In the genomic region with DNA sequence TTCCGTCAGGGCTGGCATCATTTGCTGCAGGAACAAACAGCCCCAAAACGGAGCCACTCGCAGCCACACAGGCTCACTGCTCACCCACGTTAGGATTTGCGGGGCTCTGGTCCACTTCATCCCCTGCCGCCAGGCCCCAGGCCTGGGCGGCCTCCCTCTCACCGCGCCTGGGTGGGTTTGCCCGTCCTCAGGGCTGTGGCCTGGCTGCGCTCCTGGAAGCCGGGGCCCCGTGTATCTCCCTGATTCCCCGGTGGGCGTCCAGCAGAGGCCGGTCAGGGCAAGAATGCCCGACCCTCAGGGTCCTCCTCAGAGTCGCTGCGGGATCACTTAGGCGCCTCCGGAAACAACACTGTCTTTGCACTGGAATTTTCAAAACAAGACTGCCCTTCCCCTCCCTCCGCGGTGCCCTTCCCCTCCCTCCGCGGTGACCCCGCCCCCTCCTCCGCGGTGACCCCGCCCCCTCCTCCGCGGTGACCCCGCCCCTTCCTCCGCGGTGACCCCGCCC, we compare ENCODE assay signal across 11 cellular contexts.
DNase-seq lines count a peak whose midpoint lies in the region; ATAC-seq and TF ChIP-seq lines count a peak whose summit lies in the region.
"Had no signal": no experiment of that assay in that cellular context is flagged by ENCODE, and none has a peak within 500 bp of the region (broad histone marks: within the 10 kb centered on the region; RNA-seq: fewer than 3 reads in every experiment).

No MANE protein-coding gene starts in this region.

- H3K9me3 Mint-ChIP-seq in stimulated activated naive CD8-positive, alpha-beta T cell treated with anti-CD3 and anti-CD28 coated beads, Interleukin-15, amount 100 ng/mL, for 72 hours = peaks cover 0 to 4% of the 10 kb centered on the region in 2 donors

- peak; percentile 38 for DNase-seq in activated gamma-delta T cell (lab: John Stamatoyannopoulos, UW)
- no peak for DNase-seq in activated gamma-delta T cell treated with Interleukin-2 at 50 U/mL for 16 hours
- peak; percentile 28 for DNase-seq in T follicular helper cell (ENCODE audit: low read depth)
- DNase-seq in effector CD4-positive, alpha-beta T cell = peak; percentile 32
- peak; percentile 38 to 47 for DNase-seq in stimulated activated naive CD8-positive, alpha-beta T cell treated with anti-CD3 and anti-CD28 coated beads, Interleukin-15, amount 100 ng/mL, for 72 hours
- DNase-seq in GM13976 (ENCODE audit: low spot score) = no peak
- DNase-seq in NCI-H1092 treated with DMSO at 0.1 percent for 48 hours (lab: John Stamatoyannopoulos, UW) = no peak
- DNase-seq: MM.1S, SJCRH30 had no signal

- in situ Hi-C loops in GM13976 (cut with MboI; ENCODE audit: low sequenced_read_pairs, unreplicated experiment) = no loop called here

- peaks cover 67% of the 10 kb centered on the region for H3K4me1 Mint-ChIP-seq in stimulated activated naive CD8-positive, alpha-beta T cell treated with anti-CD3 and anti-CD28 coated beads, Interleukin-15, amount 100 ng/mL, for 72 hours

- peak overlapping the region; percentile 72 to 73 for H3K4me3 Mint-ChIP-seq in stimulated activated naive CD8-positive, alpha-beta T cell treated with anti-CD3 and anti-CD28 coated beads, Interleukin-15, amount 100 ng/mL, for 72 hours
- H3K4me3 Mint-ChIP-seq: stimulated activated memory B cell treated with anti-CD40 and anti-IgM and Interleukin-4, amounts not matched to agents 10 μg/mL and 1 μg/mL and 100 μg/mL, for 72 hours had no signal

- TF ChIP-seq CTCF in GM13976 (IDR thresholded peaks at IDR 0.05; ENCODE audit: borderline replicate concordance, control extremely low read depth, extremely low read depth, insufficient read depth, missing control alignments) = no peak

- peak; percentile 21 for ATAC-seq in stimulated activated naive CD8-positive, alpha-beta T cell treated with anti-CD3 and anti-CD28 coated beads, Interleukin-15, amount 100 ng/mL, for 72 hours
- no peak for ATAC-seq in HG03175 (IDR thresholded peaks at IDR 0.05; ENCODE audit: unreplicated experiment)
- ATAC-seq: stimulated activated memory B cell treated with anti-CD40 and anti-IgM and Interleukin-4, amounts not matched to agents 10 μg/mL and 1 μg/mL and 100 μg/mL, for 72 hours had no signal

- peak overlapping the region in 1 of 2 donors; percentile 83 for H3K27ac Mint-ChIP-seq in stimulated activated naive CD8-positive, alpha-beta T cell treated with anti-CD3 and anti-CD28 coated beads, Interleukin-15, amount 100 ng/mL, for 72 hours
- H3K27ac Mint-ChIP-seq: stimulated activated memory B cell treated with anti-CD40 and anti-IgM and Interleukin-4, amounts not matched to agents 10 μg/mL and 1 μg/mL and 100 μg/mL, for 72 hours had no signal

- H3K27me3 Mint-ChIP-seq in stimulated activated naive CD8-positive, alpha-beta T cell treated with anti-CD3 and anti-CD28 coated beads, Interleukin-15, amount 100 ng/mL, for 72 hours = no peaks in the 10 kb centered on the region
- H3K27me3 Mint-ChIP-seq: stimulated activated memory B cell treated with anti-CD40 and anti-IgM and Interleukin-4, amounts not matched to agents 10 μg/mL and 1 μg/mL and 100 μg/mL, for 72 hours had no signal

Comparison
In these comparisons a context has a peak if more than half of its experiments do, and no peak if none do; other contexts are left out.
1. DNase-seq: peak in activated gamma-delta T cell (single experiment), T follicular helper cell (single experiment), effector CD4-positive, alpha-beta T cell (single experiment) and stimulated activated naive CD8-positive, alpha-beta T cell treated with anti-CD3 and anti-CD28 coated beads, Interleukin-15, amount 100 ng/mL, for 72 hours (2 of 2); none in activated gamma-delta T cell treated with Interleukin-2 at 50 U/mL for 16 hours (single experiment), GM13976 (single experiment) and NCI-H1092 treated with DMSO at 0.1 percent for 48 hours (single experiment).